In genomic region chr15:101189708-101190107, GRCh38 we compare ENCODE assay signal across 10 cellular contexts.
DNase-seq lines count a peak whose midpoint lies in the region; TF ChIP-seq lines count a peak whose summit lies in the region.
"Had no signal": no experiment of that assay in that cellular context is flagged by ENCODE, and none has a peak within 500 bp of the region (broad histone marks: within the 10 kb centered on the region; RNA-seq: fewer than 3 reads in every experiment).

No MANE protein-coding gene starts in this region.

- no peak overlapping the region for H3K4me3 Mint-ChIP-seq in activated T-cell treated with anti-CD3 and anti-CD28 coated beads, Interleukin-2, amount 50 U/mL, for 24 hours

- 86% methylated on average over 15 of the region's 15 CpGs for WGBS in mesenchymal stem cell
- 66 to 70% methylated on average over 15 of the region's 15 CpGs for WGBS in testis, 2 donors

- H3K4me3 ChIP-seq in breast epithelium (peak overlapping the region in 1 of 3 donors; percentile 21), mesenchymal stem cell (ENCODE audit: insufficient read depth in 1 of 2, low read depth in 1 of 2, low read length in 2 of 2) (no peak overlapping the region), testis (no peak overlapping the region)

- peaks cover 92% of the 10 kb centered on the region for H3K4me1 Mint-ChIP-seq in activated T-cell treated with anti-CD3 and anti-CD28 coated beads, Interleukin-2, amount 50 U/mL, for 24 hours (ENCODE audit: low read depth)

- peak overlapping the region; percentile 19 to 64 for H3K18ac ChIP-seq in mesenchymal stem cell (ENCODE audit: low read depth in 1 of 2, low read length in 2 of 2)

- no peak for TF ChIP-seq CTCF in breast epithelium (IDR thresholded peaks at IDR 0.05)
- TF ChIP-seq CTCF in testis (IDR thresholded peaks at IDR 0.05): no peak

- H2AFZ ChIP-seq in mesenchymal stem cell (ENCODE audit: low read depth, low read length): no peak overlapping the region

- peak overlapping the region; percentile 20 for H2BK120ac ChIP-seq in mesenchymal stem cell (ENCODE audit: low read depth, low read length)

- no peak overlapping the region for H3K23ac ChIP-seq in mesenchymal stem cell (ENCODE audit: low read length in 2 of 2)

- H3K9ac ChIP-seq in mesenchymal stem cell (ENCODE audit: low read length): no peak overlapping the region

- H3K14ac ChIP-seq in mesenchymal stem cell (ENCODE audit: low read length in 2 of 2): peak overlapping the region in 1 of 2 experiments; percentile 26

- peaks cover 7% of the 10 kb centered on the region for H3K79me1 ChIP-seq in mesenchymal stem cell (replicated peaks; ENCODE audit: low read length, poor library complexity, severe bottlenecking)

- peak overlapping the region in 1 of 2 experiments; percentile 76 for H3K4ac ChIP-seq in mesenchymal stem cell (ENCODE audit: low read depth in 1 of 2, low read length in 2 of 2)

- H2BK15ac ChIP-seq in mesenchymal stem cell (ENCODE audit: low read depth, poor library complexity, severe bottlenecking): peak overlapping the region; percentile 77

- DNase-seq in activated T-cell treated with anti-CD3 and anti-CD28 coated beads, Interleukin-2, amount 50 U/mL, for 24 hours: no peak
- DNase-seq in activated T-cell treated with anti-CD3 and anti-CD28 coated beads for 4 hours (no peak), breast epithelium (ENCODE audit: low spot score in 2 of 2) (no peak), mesenchymal stem cell (no peak), testis (no peak), NCI-H524 (lab: John Stamatoyannopoulos, UW) (no peak), GDM1 (lab: John Stamatoyannopoulos, UW) (no peak)
- no peak for DNase-seq in stimulated activated CD4-positive, alpha-beta T cell treated with anti-CD3 and anti-CD28 coated beads, Interleukin-4, amount 100 ng/mL, for 1 hour
- DNase-seq: activated naive CD4-positive, alpha-beta T cell treated with anti-CD3 and anti-CD28 coated beads, Interleukin-2, amount 50 U/mL, for 16 hours; NCI-H226 had no signal

- H3K9me3 Mint-ChIP-seq in activated T-cell treated with anti-CD3 and anti-CD28 coated beads, Interleukin-2, amount 50 U/mL, for 24 hours: no peaks in the 10 kb centered on the region

- TF ChIP-seq POLR2A in breast epithelium (IDR thresholded peaks at IDR 0.05) (no peak), testis (IDR thresholded peaks at IDR 0.05) (no peak)

- H4K91ac ChIP-seq in mesenchymal stem cell (ENCODE audit: low read length): peak overlapping the region; percentile 78

- H2BK5ac ChIP-seq in mesenchymal stem cell (ENCODE audit: low read depth, low read length, poor library complexity, severe bottlenecking): no peak overlapping the region

- H2AK5ac ChIP-seq in mesenchymal stem cell (ENCODE audit: low read length, severe bottlenecking): peak overlapping the region; percentile 87

- peaks cover 73% of the 10 kb centered on the region for H3K36me3 Mint-ChIP-seq in activated T-cell treated with anti-CD3 and anti-CD28 coated beads, Interleukin-2, amount 50 U/mL, for 24 hours (ENCODE audit: low read depth)

- H3K27me3 ChIP-seq in breast epithelium: no peaks in the 10 kb centered on the region
- no peaks in the 10 kb centered on the region for H3K27me3 ChIP-seq in mesenchymal stem cell (ENCODE audit: control insufficient read depth in 1 of 2, insufficient read depth in 1 of 2, low read length in 2 of 2)
- H3K27me3 ChIP-seq in testis: no peaks in the 10 kb centered on the region

- no peak overlapping the region for H3K4me2 ChIP-seq in mesenchymal stem cell (ENCODE audit: low read length, poor library complexity, severe bottlenecking)

- intact Hi-C loops in breast epithelium (cut with DNase I; ENCODE audit: low total_unique reads) (loop anchor here (5.0 kb wide), 1 partner anchor 293 kb away; no protein-coding TSS in a partner anchor), testis (cut with DNase I; ENCODE audit: low total_unique reads) (loop anchor here (5.0 kb wide), 1 partner anchor 63 kb away; the partner anchor contains the start of gene CHSY1)

- peak overlapping the region; percentile 75 for H4K8ac ChIP-seq in mesenchymal stem cell (ENCODE audit: low read length)

- H3K36me3 ChIP-seq in breast epithelium (no peaks in the 10 kb centered on the region), mesenchymal stem cell (ENCODE audit: control insufficient read depth in 1 of 2, insufficient read depth in 2 of 2, low read depth in 1 of 2, low read length in 2 of 2) (peaks cover 5% of the 10 kb centered on the region in 2 experiments), testis (ENCODE audit: low read depth, missing control alignments) (no peaks in the 10 kb centered on the region)

- peaks cover 17 to 30% of the 10 kb centered on the region in 2 donors for H3K4me1 ChIP-seq in breast epithelium
- peaks cover 28% of the 10 kb centered on the region for H3K4me1 ChIP-seq in mesenchymal stem cell (ENCODE audit: control insufficient read depth, insufficient read depth, low read depth, low read length)
- peaks cover 50% of the 10 kb centered on the region for H3K4me1 ChIP-seq in testis

- H3K9me3 ChIP-seq in breast epithelium (no peaks in the 10 kb centered on the region), mesenchymal stem cell (ENCODE audit: control insufficient read depth, low read length) (no peaks in the 10 kb centered on the region), testis (no peaks in the 10 kb centered on the region)

- H3K27ac ChIP-seq in breast epithelium (peak overlapping the region; percentile 36 to 81), mesenchymal stem cell (ENCODE audit: low read length, poor library complexity, severe bottlenecking) (no peak overlapping the region), testis (peak overlapping the region; percentile 61 to 87)

- H3K27ac Mint-ChIP-seq in activated T-cell treated with anti-CD3 and anti-CD28 coated beads, Interleukin-2, amount 50 U/mL, for 24 hours: peak overlapping the region; percentile 96

- H2BK12ac ChIP-seq in mesenchymal stem cell (ENCODE audit: low read length in 2 of 2): peak overlapping the region; percentile 37 to 81

- H3K27me3 Mint-ChIP-seq in activated T-cell treated with anti-CD3 and anti-CD28 coated beads, Interleukin-2, amount 50 U/mL, for 24 hours: no peaks in the 10 kb centered on the region
